Comparison of ENCODE assay signal across 8 cellular contexts in the genomic region with DNA sequence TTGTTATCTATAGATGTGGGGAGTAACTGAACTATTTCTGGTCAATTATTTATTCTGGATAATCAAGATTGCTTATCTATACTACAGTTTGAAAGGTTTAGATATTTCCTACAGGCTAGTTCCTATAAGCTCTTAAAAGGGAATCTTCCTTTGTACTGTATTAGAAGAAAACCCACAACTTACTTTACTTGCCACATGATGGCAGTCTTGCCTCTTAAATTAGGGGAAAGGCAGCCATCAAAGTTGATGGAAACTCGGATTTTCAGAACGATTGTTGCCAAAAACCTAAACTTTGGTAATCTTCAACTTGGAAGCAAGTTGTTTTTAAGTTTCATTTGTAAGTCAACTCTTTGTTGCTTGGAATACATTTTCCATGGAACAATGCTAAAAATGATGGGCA.
DNase-seq lines count a peak whose midpoint lies in the region; ATAC-seq and TF ChIP-seq lines count a peak whose summit lies in the region.
"Not testable (repeated sequence)": the region's sequence is repeated elsewhere in the genome, so short reads cannot be mapped to it uniquely, and the experiment has no call there.

No MANE protein-coding gene starts in this region.

- not testable (repeated sequence) for H4K20me1 ChIP-seq in HCT116 (ENCODE audit: insufficient read depth)

- DNase-seq in ELR (ENCODE audit: low read depth) (peak; percentile 45), NCI-H146 (lab: John Stamatoyannopoulos, UW) (peak; percentile 1), brain microvascular endothelial cell (peak; percentile 43), glomerular visceral epithelial cell (ENCODE audit: extremely low spot score) (peak; percentile 28)
- not testable (repeated sequence) for DNase-seq in HCT116 (ENCODE audit: low read depth, low spot score); upper lobe of right lung
- peak in 7 of 9 donors; percentile 22 to 58 (median 44) for DNase-seq in naive thymus-derived CD4-positive, alpha-beta T cell

- intact Hi-C loops in HCT116 (cut with micrococcal nuclease); upper lobe of right lung (cut with DNase I): not testable (repeated sequence)
- intact Hi-C loops in naive thymus-derived CD4-positive, alpha-beta T cell (cut with micrococcal nuclease) = loop anchor here in 1 of 2 donors (5.0 to 10.0 kb wide), 4 partner anchors 83 to 1506 kb away; no protein-coding TSS in a partner anchor

- not testable (repeated sequence) for H3K9me3 ChIP-seq in HCT116 (ENCODE audit: control insufficient read depth in 1 of 2, insufficient read depth in 1 of 2, low read depth in 1 of 2, low read length in 2 of 2); naive thymus-derived CD4-positive, alpha-beta T cell (ENCODE audit: control insufficient read depth in 2 of 3, low read length in 3 of 3); upper lobe of right lung

- H3K27ac ChIP-seq in HCT116 (ENCODE audit: low read depth, low read length); brain microvascular endothelial cell; naive thymus-derived CD4-positive, alpha-beta T cell (ENCODE audit: low read depth, low read length); upper lobe of right lung: not testable (repeated sequence)

- not testable (repeated sequence) for H3K4me1 ChIP-seq in HCT116 (ENCODE audit: control insufficient read depth in 1 of 2, insufficient read depth in 2 of 2, low read length in 2 of 2); naive thymus-derived CD4-positive, alpha-beta T cell (ENCODE audit: control insufficient read depth in 2 of 2, insufficient read depth in 2 of 2, low read length in 2 of 2); upper lobe of right lung

- RAD21 ChIA-PET in HCT116 (lab: Charles Lee; ENCODE audit: low non-redundant PET in 1 of 2, low total read pairs in 2 of 2, uncharacterized antibody in 2 of 2, unreplicated experiment in 2 of 2) = not testable (repeated sequence)

- not testable (repeated sequence) for H3K27me3 Mint-ChIP-seq in naive thymus-derived CD4-positive, alpha-beta T cell

- not testable (repeated sequence) for H3K79me2 ChIP-seq in HCT116 (ENCODE audit: insufficient read depth, low read length)

- in situ Hi-C loops in brain microvascular endothelial cell (cut with HindIII; ENCODE audit: low pct_ligation_motif_present, low sequenced_read_pairs) = not testable (repeated sequence)

- not testable (repeated sequence) for BruUV-seq in HCT116 (replicated peaks; lab: Mats Ljungman, UMichigan)

- TF ChIP-seq CTCF in HCT116 (IDR thresholded peaks at IDR 0.05 in 2 of 3, conservative IDR thresholded peaks at IDR 0.05 in 1 of 3; ENCODE audit: borderline replicate concordance in 1 of 3, insufficient read depth in 1 of 3, low read depth in 2 of 3, low read length in 2 of 3) (peak in 2 of 3 experiments; percentile 30 to 41; a peak in 2 of 6 replicates), brain microvascular endothelial cell (IDR thresholded peaks at IDR 0.05; ENCODE audit: low read depth, low read length, missing control alignments) (peak; percentile 33), upper lobe of right lung (IDR thresholded peaks at IDR 0.05) (peak; percentile 48)

- ATAC-seq in HCT116 = peak; percentile 68
- peak; percentile 90 for ATAC-seq in SK-N-SH treated with all-trans-retinoic acid at 6 μM for 48 hours
- peak; percentile 82 for ATAC-seq in naive thymus-derived CD4-positive, alpha-beta T cell
- ATAC-seq in upper lobe of right lung = peak; percentile 75

- POLR2A ChIA-PET in HCT116 (lab: Charles Lee); naive thymus-derived CD4-positive, alpha-beta T cell (lab: Charles Lee): not testable (repeated sequence)

- H3K9ac ChIP-seq in HCT116 (ENCODE audit: low read length) = not testable (repeated sequence)

- CTCF ChIA-PET in HCT116 (lab: Charles Lee) = interaction anchor here (0.7 to 0.8 kb wide), 2 partner anchors 383 to 966 kb away, joined by 3 to 5 read pairs; no protein-coding TSS in a partner anchor
- CTCF ChIA-PET in naive thymus-derived CD4-positive, alpha-beta T cell (lab: Charles Lee) = interaction anchor here (1.5 kb wide), 1 partner anchor 383 kb away, joined by 3 read pairs; no protein-coding TSS in a partner anchor

- H3K4me1 Mint-ChIP-seq in naive thymus-derived CD4-positive, alpha-beta T cell = not testable (repeated sequence)

- not testable (repeated sequence) for H3K27me3 ChIP-seq in HCT116 (ENCODE audit: insufficient read depth, low read length); brain microvascular endothelial cell (replicated peaks); naive thymus-derived CD4-positive, alpha-beta T cell (ENCODE audit: control insufficient read depth in 2 of 2, insufficient read depth in 2 of 2, low read length in 2 of 2); upper lobe of right lung

- peaks cover 0 to 26% (median 1%) of the 10 kb centered on the region in 5 donors for H3K36me3 Mint-ChIP-seq in naive thymus-derived CD4-positive, alpha-beta T cell

- not testable (repeated sequence) for H2AFZ ChIP-seq in HCT116 (ENCODE audit: low read depth, low read length, poor library complexity, severe bottlenecking)

- TF ChIP-seq RAD21 in HCT116 (IDR thresholded peaks at IDR 0.05; ENCODE audit: low read depth) = peak; percentile 56

- not testable (repeated sequence) for H3K9me3 Mint-ChIP-seq in naive thymus-derived CD4-positive, alpha-beta T cell

- H3K27ac Mint-ChIP-seq in naive thymus-derived CD4-positive, alpha-beta T cell = not testable (repeated sequence)

- H3K9me2 ChIP-seq in HCT116 (ENCODE audit: insufficient read depth) = not testable (repeated sequence)

- not testable (repeated sequence) for H3K4me3 ChIP-seq in HCT116 (replicated peaks in 1 of 2; ENCODE audit: low read depth in 1 of 2, low read length in 2 of 2); brain microvascular endothelial cell (ENCODE audit: low read depth, low read length); naive thymus-derived CD4-positive, alpha-beta T cell (ENCODE audit: low read length); upper lobe of right lung

- H3K4me2 ChIP-seq in HCT116 (ENCODE audit: low read length) = not testable (repeated sequence)

- H3K36me3 ChIP-seq in HCT116 (ENCODE audit: control insufficient read depth in 1 of 2, insufficient read depth in 2 of 2, low read length in 2 of 2); brain microvascular endothelial cell (replicated peaks); naive thymus-derived CD4-positive, alpha-beta T cell (ENCODE audit: control insufficient read depth in 2 of 3, insufficient read depth in 3 of 3, low read length in 3 of 3): not testable (repeated sequence)
- peaks cover 19% of the 10 kb centered on the region for H3K36me3 ChIP-seq in upper lobe of right lung

- not testable (repeated sequence) for H3K4me3 Mint-ChIP-seq in naive thymus-derived CD4-positive, alpha-beta T cell

- not testable (repeated sequence) for TF ChIP-seq POLR2A in HCT116 (IDR thresholded peaks at IDR 0.05; ENCODE audit: borderline replicate concordance, extremely low read depth, insufficient read depth, insufficient read length)
